ENCODE assay signal across 24 cellular contexts in genomic region chr1:84613887-84614286, GRCh38. TPM values are rescaled to one million over a fixed set of nuclear protein-coding genes. Genes with fewer than 3 reads are reported as not detected.
DNase-seq lines count a peak whose midpoint lies in the region; ATAC-seq, FAIRE-seq and TF ChIP-seq lines count a peak whose summit lies in the region.
"Had no signal": no experiment of that assay in that cellular context is flagged by ENCODE, and none has a peak within 500 bp of the region (broad histone marks: within the 10 kb centered on the region; RNA-seq: fewer than 3 reads in every experiment).

No MANE protein-coding gene starts in this region.

- ATAC-seq in HepG2 (no peak), right lobe of liver (no peak), K562 (no peak)
- ATAC-seq: A549; CD8-positive, alpha-beta T cell had no signal

- H3K36me3 ChIP-seq in HepG2 (replicated peaks in 1 of 2; ENCODE audit: control insufficient read depth in 1 of 2, insufficient read depth in 2 of 2, low read length in 2 of 2) = no peaks in the 10 kb centered on the region
- no peaks in the 10 kb centered on the region for H3K36me3 ChIP-seq in right lobe of liver
- peaks cover 0 to 15% of the 10 kb centered on the region in 2 experiments; a peak in 1 of 3 replicates for H3K36me3 ChIP-seq in HEK293 (ENCODE audit: control insufficient read depth in 2 of 2, insufficient read depth in 1 of 2, low read length in 2 of 2)
- H3K36me3 ChIP-seq in K562 (ENCODE audit: control insufficient read depth, insufficient read depth, low read length) = no peaks in the 10 kb centered on the region
- no peaks in the 10 kb centered on the region for H3K36me3 ChIP-seq in esophagus muscularis mucosa
- H3K36me3 ChIP-seq in CD8-positive, alpha-beta memory T cell (ENCODE audit: insufficient read depth, low read length) = no peaks in the 10 kb centered on the region

- no peaks in the 10 kb centered on the region for H3K4me1 ChIP-seq in HepG2 (ENCODE audit: insufficient read depth, low read length)
- H3K4me1 ChIP-seq in right lobe of liver = no peaks in the 10 kb centered on the region
- H3K4me1 ChIP-seq in HEK293 (ENCODE audit: control insufficient read depth, insufficient read depth, low read length) = no peaks in the 10 kb centered on the region
- H3K4me1 ChIP-seq in K562 (replicated peaks in 1 of 2; ENCODE audit: control insufficient read depth in 2 of 2, insufficient read depth in 2 of 2, low read length in 2 of 2) = no peaks in the 10 kb centered on the region
- peaks cover 2 to 36% (median 21%) of the 10 kb centered on the region in 4 donors for H3K4me1 ChIP-seq in esophagus muscularis mucosa
- H3K4me1 ChIP-seq in CD8-positive, alpha-beta memory T cell (ENCODE audit: insufficient read depth, low read length) = no peaks in the 10 kb centered on the region
- H3K4me1 ChIP-seq: A549 had no signal

- H3K9me3 ChIP-seq in HepG2 (ENCODE audit: low read length) = peaks cover 27% of the 10 kb centered on the region
- H3K9me3 ChIP-seq in right lobe of liver = no peaks in the 10 kb centered on the region
- no peaks in the 10 kb centered on the region for H3K9me3 ChIP-seq in HEK293 (ENCODE audit: control insufficient read depth, insufficient read depth, low read depth, low read length)
- peaks cover 20% of the 10 kb centered on the region for H3K9me3 ChIP-seq in K562 (replicated peaks; ENCODE audit: control insufficient read depth, insufficient read depth, low read depth, low read length)
- no peaks in the 10 kb centered on the region for H3K9me3 ChIP-seq in esophagus muscularis mucosa
- H3K9me3 ChIP-seq in CD8-positive, alpha-beta memory T cell (ENCODE audit: low read length) = no peaks in the 10 kb centered on the region

- H3K4me2 ChIP-seq in HepG2 (ENCODE audit: low read depth, low read length) (no peak overlapping the region), K562 (ENCODE audit: insufficient read depth, low read length) (no peak overlapping the region)
- H3K4me2 ChIP-seq: A549; BLaER1 treated with 17β-estradiol and CSF1 and Interleukin-3, amounts not matched to agents 10 nM and 100 nM had no signal

- TF ChIP-seq RAD21 in HepG2 (CRISPR knock-in tag; IDR thresholded peaks at IDR 0.05) = no peak
- TF ChIP-seq RAD21 in K562 (CRISPR knock-in tag; conservative IDR thresholded peaks at IDR 0.05 in 1 of 2, IDR thresholded peaks at IDR 0.05 in 1 of 2) = no peak

- TF ChIP-seq CTCF in HepG2 (CRISPR knock-in tag; IDR thresholded peaks at IDR 0.05) (no peak), right lobe of liver (IDR thresholded peaks at IDR 0.05) (no peak), HEK293 (tag by site-specific recombination; IDR thresholded peaks at IDR 0.05) (no peak), K562 (IDR thresholded peaks at IDR 0.05 in 2 of 3, conservative IDR thresholded peaks at IDR 0.05 in 1 of 3; ENCODE audit: insufficient read depth in 2 of 3, low read depth in 1 of 3, low read length in 3 of 3) (no peak), esophagus muscularis mucosa (IDR thresholded peaks at IDR 0.05) (no peak)

- H3K4me1 Mint-ChIP-seq in CD8-positive, alpha-beta memory T cell = peaks cover 0 to 7% (median 7%) of the 10 kb centered on the region in 3 donors
- H3K4me1 Mint-ChIP-seq: B cell had no signal

- TF ChIP-seq EP300 in HepG2 (IDR thresholded peaks at IDR 0.05; ENCODE audit: low read depth in 2 of 2, low read length in 2 of 2) (no peak), HepG2 (CRISPR knock-in tag; IDR thresholded peaks at IDR 0.05; ENCODE audit: borderline replicate concordance) (no peak), K562 (IDR thresholded peaks at IDR 0.05; ENCODE audit: low read length) (no peak), esophagus muscularis mucosa (IDR thresholded peaks at IDR 0.05) (no peak)

- H3K27ac Mint-ChIP-seq in CD8-positive, alpha-beta memory T cell = no peak overlapping the region
- H3K27ac Mint-ChIP-seq: B cell; CD4-positive, alpha-beta T cell; CD8-positive, alpha-beta T cell had no signal

- H2AFZ ChIP-seq in HepG2 (ENCODE audit: low read length) (no peak overlapping the region), K562 (ENCODE audit: low read depth, low read length) (no peak overlapping the region)

- no peak overlapping the region for H3K4me3 Mint-ChIP-seq in CD8-positive, alpha-beta memory T cell
- H3K4me3 Mint-ChIP-seq: B cell; CD4-positive, alpha-beta T cell; CD8-positive, alpha-beta T cell had no signal

- BruUV-seq in HepG2 (replicated peaks; lab: Mats Ljungman, UMichigan) (no TSS peak), K562 (replicated peaks; lab: Mats Ljungman, UMichigan) (no TSS peak)

- H3K4me3 ChIP-seq in HepG2 (replicated peaks in 1 of 3; ENCODE audit: insufficient read depth in 1 of 3, low read depth in 2 of 3, low read length in 3 of 3) (no peak overlapping the region), right lobe of liver (no peak overlapping the region), HEK293 (ENCODE audit: low read depth, low read length) (no peak overlapping the region), K562 (no peak overlapping the region), esophagus muscularis mucosa (no peak overlapping the region)
- no peak overlapping the region for H3K4me3 ChIP-seq in CD8-positive, alpha-beta memory T cell (ENCODE audit: low read length)
- H3K4me3 ChIP-seq: A549 had no signal

- TF ChIP-seq POLR2A in HepG2 (IDR thresholded peaks at IDR 0.05; ENCODE audit: insufficient read depth in 1 of 2, low read depth in 2 of 2, low read length in 2 of 2) = no peak
- TF ChIP-seq POLR2A in right lobe of liver (IDR thresholded peaks at IDR 0.05) = no peak
- no peak for TF ChIP-seq POLR2A in K562 (conservative IDR thresholded peaks at IDR 0.05)
- TF ChIP-seq POLR2A in esophagus muscularis mucosa (IDR thresholded peaks at IDR 0.05; ENCODE audit: low read depth) = no peak

- CTCF ChIA-PET in HepG2 (lab: Yijun Ruan, JAX; ENCODE audit: low intra/inter-chr PET ratio, low total read pairs) (no interaction called here), HEK293 (lab: Yijun Ruan, JAX) (no interaction called here), K562 (lab: Yijun Ruan, JAX; ENCODE audit: low intra/inter-chr PET ratio) (no interaction called here)
- CTCF ChIA-PET in CD8-positive, alpha-beta memory T cell (lab: Charles Lee) = interaction anchor here (1.5 to 1.6 kb wide), 2 partner anchors 12 to 172 kb away, joined by 3 to 4 read pairs; no protein-coding TSS in a partner anchor

- H3K27me3 Mint-ChIP-seq in CD8-positive, alpha-beta memory T cell = peaks cover 0 to 10% of the 10 kb centered on the region in 2 donors
- H3K27me3 Mint-ChIP-seq: B cell had no signal

- 25% methylated on average over 2 of the region's 2 CpGs for WGBS in HepG2 (ENCODE audit: low lambda C conversion rate)
- 93% methylated on average over 2 of the region's 2 CpGs for WGBS in right lobe of liver (ENCODE audit: insufficient coverage, low coverage, low lambda C conversion rate, missing lambda C conversion rate)
- WGBS in K562 (ENCODE audit: insufficient coverage, low coverage, missing lambda C conversion rate) = 42% methylated on average over 2 of the region's 2 CpGs
- WGBS in esophagus muscularis mucosa = 56% methylated on average over 2 of the region's 2 CpGs

- peaks cover 0 to 4% (median 0%) of the 10 kb centered on the region in 3 donors for H3K36me3 Mint-ChIP-seq in CD8-positive, alpha-beta memory T cell
- H3K36me3 Mint-ChIP-seq: CD8-positive, alpha-beta T cell had no signal

- POLR2A ChIA-PET in HepG2 (lab: Yijun Ruan, JAX) = no interaction called here
- POLR2A ChIA-PET in HEK293 (lab: Yijun Ruan, JAX) = no interaction called here
- POLR2A ChIA-PET in K562 (lab: Yijun Ruan, JAX) = interaction anchor here (1.3 kb wide), 1 partner anchor 109 kb away, joined by 4 read pairs; no protein-coding TSS in a partner anchor
- POLR2A ChIA-PET in CD8-positive, alpha-beta memory T cell (lab: Charles Lee) = no interaction called here

- no peaks in the 10 kb centered on the region for H3K9me1 ChIP-seq in K562 (ENCODE audit: control insufficient read depth, insufficient read depth, low read length)

- H3K27me3 ChIP-seq in HepG2 (ENCODE audit: control insufficient read depth in 1 of 2, insufficient read depth in 2 of 2, low read length in 2 of 2) = no peaks in the 10 kb centered on the region
- H3K27me3 ChIP-seq in right lobe of liver = no peaks in the 10 kb centered on the region
- H3K27me3 ChIP-seq in K562 (ENCODE audit: control insufficient read depth in 2 of 2, insufficient read depth in 2 of 2, low read length in 2 of 2) = no peaks in the 10 kb centered on the region
- no peaks in the 10 kb centered on the region for H3K27me3 ChIP-seq in esophagus muscularis mucosa
- H3K27me3 ChIP-seq in CD8-positive, alpha-beta memory T cell (ENCODE audit: insufficient read depth, low read length, poor library complexity, severe bottlenecking) = no peaks in the 10 kb centered on the region
- H3K27me3 ChIP-seq: BLaER1 treated with 17β-estradiol and CSF1 and Interleukin-3, amounts not matched to agents 10 nM and 100 nM had no signal

- H3K9ac ChIP-seq in HepG2 (ENCODE audit: insufficient read depth, low read depth, low read length) (no peak overlapping the region), K562 (ENCODE audit: insufficient read depth in 1 of 2, low read depth in 2 of 2, low read length in 2 of 2) (no peak overlapping the region)
- H3K9ac ChIP-seq: BLaER1 treated with 17β-estradiol and CSF1 and Interleukin-3, amounts not matched to agents 10 nM and 100 nM had no signal

- H3K27ac ChIP-seq in HepG2 (ENCODE audit: extremely low read length, insufficient read depth, low read length) (no peak overlapping the region), right lobe of liver (no peak overlapping the region), HEK293 (ENCODE audit: extremely low read depth, low read depth, low read length) (no peak overlapping the region), K562 (ENCODE audit: extremely low read depth, low read depth, low read length) (no peak overlapping the region), esophagus muscularis mucosa (replicated peaks in 1 of 4) (no peak overlapping the region)
- no peak overlapping the region for H3K27ac ChIP-seq in CD8-positive, alpha-beta memory T cell (ENCODE audit: low read depth, low read length)
- H3K27ac ChIP-seq: 22Rv1; A549; BLaER1 treated with 17β-estradiol and CSF1 and Interleukin-3, amounts not matched to agents 10 nM and 100 nM; C4-2B had no signal

- FAIRE-seq in HepG2 (lab: Jason Lieb, UNC) (no peak), K562 (lab: Jason Lieb, UNC) (no peak)
- FAIRE-seq: A549, G401.6, GM12891, GM18507 had no signal

- DNase-seq in HepG2 (ENCODE audit: low spot score) (no peak), right lobe of liver (no peak), K562 (ENCODE audit: extremely low read depth in 1 of 4, low spot score in 3 of 4) (no peak), esophagus muscularis mucosa (ENCODE audit: extremely low spot score) (peak; percentile 37), NCI-H2029 (lab: John Stamatoyannopoulos, UW) (no peak), GM03348 (ENCODE audit: low spot score) (no peak)
- no peak for DNase-seq in CD8-positive, alpha-beta memory T cell
- DNase-seq: AML-193; CD4-positive, alpha-beta T cell; CD8-positive, alpha-beta T cell; COR-L47; DMS 273 treated with DMSO at 0.1 percent for 48 hours; DMS153; DMS79 treated with DMSO at 0.1 percent for 48 hours; GF-D8 had no signal

- H4K20me1 ChIP-seq in HepG2 (ENCODE audit: insufficient read depth, low read length) = no peaks in the 10 kb centered on the region
- no peaks in the 10 kb centered on the region for H4K20me1 ChIP-seq in K562 (replicated peaks; ENCODE audit: control insufficient read depth, insufficient read depth, low read length)
- H4K20me1 ChIP-seq: BLaER1 treated with 17β-estradiol and CSF1 and Interleukin-3, amounts not matched to agents 10 nM and 100 nM had no signal

- intact Hi-C loops in HepG2 (cut with micrococcal nuclease; ENCODE audit: unreplicated experiment) (no loop called here), right lobe of liver (cut with DNase I) (no loop called here), K562 (cut with micrococcal nuclease) (no loop called here), esophagus muscularis mucosa (cut with DNase I) (no loop called here)

- H3K79me2 ChIP-seq in HepG2 (ENCODE audit: insufficient read depth, low read length) (no peaks in the 10 kb centered on the region), K562 (ENCODE audit: control insufficient read depth, insufficient read depth, low read length) (no peaks in the 10 kb centered on the region)

- H3K9me3 Mint-ChIP-seq in CD8-positive, alpha-beta memory T cell = peaks cover 0 to 3% (median 0%) of the 10 kb centered on the region in 5 donors

- in situ Hi-C loops in HepG2 (cut with HindIII; ENCODE audit: extremely low pct_ligation_motif_present, low pct_unique_long_range_greater_than_20kb) (loop anchor here (25.0 kb wide), 2 partner anchors 477 to 677 kb away; partner anchors contain the start of gene PRKACB), K562 (cut with MboI) (loop anchor here (10.0 to 25.0 kb wide), 2 partner anchors 319 to 702 kb away; no protein-coding TSS in a partner anchor)

RNA-seq across cellular contexts. Expression of gene CTBS, which starts 39.6 kb away (rescaled TPM):
- total RNA-seq in HepG2 (2016; rRNA removed; fragmentation: Illumina TruSeq; extraction: Trizol) (4.2 and 4.7 TPM in 2 replicates), right lobe of liver (10 to 100 TPM; 18.9 to 29.5 (median 24.4) TPM), K562 (2014; rRNA removed) (5.8 and 6.5 TPM in 2 replicates), K562 (2014; rRNA removed; fragmentation: Illumina TruSeq; extraction: Trizol) (9.9 and 10.6 TPM in 2 replicates), K562 (2015; rRNA removed; fragmentation: Illumina TruSeq; extraction: Trizol) (6.9 and 7.2 TPM in 2 replicates), K562 (2021) (10.3 and 12.2 TPM in 2 replicates), esophagus muscularis mucosa (1 to 10 TPM; 7.1 to 8.9 (median 8.5) TPM)
- 3.1 and 3.7 TPM in 2 replicates for total RNA-seq in HepG2 (2016; cell fraction: cytosol; rRNA removed; fragmentation: Illumina TruSeq; extraction: Trizol; ENCODE audit: low read depth)
- total RNA-seq in HepG2 (2016; cell fraction: insoluble cytoplasmic fraction; rRNA removed; fragmentation: Illumina TruSeq; extraction: Trizol) = 4.2 and 4.6 TPM in 2 replicates
- 6.8 and 7.1 TPM in 2 replicates for total RNA-seq in HepG2 (2016; cell fraction: membrane; rRNA removed; fragmentation: Illumina TruSeq; extraction: Trizol)
- total RNA-seq in HepG2 (2016; cell fraction: nucleus; rRNA removed; fragmentation: Illumina TruSeq; extraction: Trizol) = 4.9 and 6.3 TPM in 2 replicates
- polyA plus RNA-seq in HepG2 (2011; rRNA removed) (9.5 and 12.4 TPM in 2 replicates), K562 (2011; rRNA removed) (19.8 and 20.0 TPM in 2 replicates), K562 (2014; fragmentation: Illumina TruSeq; extraction: Trizol) (10.6 and 11.5 TPM in 2 replicates), K562 (2014; fragmentation: Nextera tagmentation; extraction: Ambion mirVana) (1 to 10 TPM; 3.0 to 4.7 TPM), K562 (2014; rRNA removed) (8.6 and 10.1 TPM in 2 replicates)
- polyA plus RNA-seq in HepG2 (2011; cell fraction: cytosol; rRNA removed) = 5.5 and 9.1 TPM in 2 replicates
- 2.7 and 3.3 TPM in 2 replicates for polyA plus RNA-seq in HepG2 (2011; cell fraction: nucleus; rRNA removed)
- polyA plus RNA-seq in HepG2 (2012) = 7.0 and 9.5 TPM in 2 replicates
- 6.5 and 7.1 TPM in 2 replicates for polyA plus RNA-seq in HepG2 (2016; cell fraction: cytosol; fragmentation: Illumina TruSeq; extraction: Trizol; ENCODE audit: low read depth)
- 4.9 and 5.4 TPM in 2 replicates for polyA plus RNA-seq in HepG2 (2016; cell fraction: insoluble cytoplasmic fraction; fragmentation: Illumina TruSeq; extraction: Trizol; ENCODE audit: low read depth)
- 7.9 and 8.2 TPM in 2 replicates for polyA plus RNA-seq in HepG2 (2016; cell fraction: membrane; fragmentation: Illumina TruSeq; extraction: Trizol; ENCODE audit: low read depth)
- 6.4 and 7.2 TPM in 2 replicates for polyA plus RNA-seq in HepG2 (2016; cell fraction: nucleus; fragmentation: Illumina TruSeq; extraction: Trizol; ENCODE audit: insufficient read depth, low read depth)
- polyA minus RNA-seq in HepG2 (2011; rRNA and poly(A)+ RNA removed; ENCODE audit: low replicate concordance) = 1.2 and 3.8 TPM in 2 replicates
- polyA minus RNA-seq in HepG2 (2011; cell fraction: cytosol; rRNA and poly(A)+ RNA removed) = 5.8 and 7.9 TPM in 2 replicates
- 11.7 and 11.8 TPM in 2 replicates for polyA minus RNA-seq in HepG2 (2011; cell fraction: nucleus; rRNA and poly(A)+ RNA removed)
- total RNA-seq in K562 (2011; cell fraction: chromatin; rRNA removed; ENCODE audit: low replicate concordance) = 13.7 and 21.8 TPM in 2 replicates
- total RNA-seq in K562 (2011; cell fraction: nucleolus; rRNA removed) = 8.5 and 9.9 TPM in 2 replicates
- total RNA-seq in K562 (2011; cell fraction: nucleoplasm; rRNA removed) = 13.1 and 19.8 TPM in 2 replicates
- 4.7 and 11.9 TPM in 2 replicates for polyA plus RNA-seq in K562 (2011; cell fraction: cytosol; rRNA removed)
- 4.7 and 6.4 TPM in 2 replicates for polyA plus RNA-seq in K562 (2011; cell fraction: nucleus; rRNA removed)
- 8.7 and 23.3 TPM in 2 replicates for polyA plus RNA-seq in K562 (2012)
- 15.5 and 19.3 TPM in 2 replicates for polyA minus RNA-seq in K562 (2011; rRNA and poly(A)+ RNA removed)
- polyA minus RNA-seq in K562 (2011; cell fraction: cytosol; rRNA and poly(A)+ RNA removed) = 5.9 and 8.3 TPM in 2 replicates
- polyA minus RNA-seq in K562 (2011; cell fraction: nucleus; rRNA and poly(A)+ RNA removed) = 9.8 and 16.2 TPM in 2 replicates
- 1 to 10 TPM; 8.8 to 9.1 TPM for total RNA-seq in CD8-positive, alpha-beta memory T cell
- 18.3 TPM for polyA plus RNA-seq in CD8-positive, alpha-beta memory T cell

Comparison
In these comparisons a context has a peak if more than half of its experiments do, and no peak if none do; other contexts are left out.
1. Of the 241 proteins assayed by ChIP-seq in both HepG2 and K562: peak only in HepG2: none; only in K562: CBX1 and CBX5; in both: ZNF124; in neither: 238.